ENCODE assay signal across 1 cellular context in the genomic region with DNA sequence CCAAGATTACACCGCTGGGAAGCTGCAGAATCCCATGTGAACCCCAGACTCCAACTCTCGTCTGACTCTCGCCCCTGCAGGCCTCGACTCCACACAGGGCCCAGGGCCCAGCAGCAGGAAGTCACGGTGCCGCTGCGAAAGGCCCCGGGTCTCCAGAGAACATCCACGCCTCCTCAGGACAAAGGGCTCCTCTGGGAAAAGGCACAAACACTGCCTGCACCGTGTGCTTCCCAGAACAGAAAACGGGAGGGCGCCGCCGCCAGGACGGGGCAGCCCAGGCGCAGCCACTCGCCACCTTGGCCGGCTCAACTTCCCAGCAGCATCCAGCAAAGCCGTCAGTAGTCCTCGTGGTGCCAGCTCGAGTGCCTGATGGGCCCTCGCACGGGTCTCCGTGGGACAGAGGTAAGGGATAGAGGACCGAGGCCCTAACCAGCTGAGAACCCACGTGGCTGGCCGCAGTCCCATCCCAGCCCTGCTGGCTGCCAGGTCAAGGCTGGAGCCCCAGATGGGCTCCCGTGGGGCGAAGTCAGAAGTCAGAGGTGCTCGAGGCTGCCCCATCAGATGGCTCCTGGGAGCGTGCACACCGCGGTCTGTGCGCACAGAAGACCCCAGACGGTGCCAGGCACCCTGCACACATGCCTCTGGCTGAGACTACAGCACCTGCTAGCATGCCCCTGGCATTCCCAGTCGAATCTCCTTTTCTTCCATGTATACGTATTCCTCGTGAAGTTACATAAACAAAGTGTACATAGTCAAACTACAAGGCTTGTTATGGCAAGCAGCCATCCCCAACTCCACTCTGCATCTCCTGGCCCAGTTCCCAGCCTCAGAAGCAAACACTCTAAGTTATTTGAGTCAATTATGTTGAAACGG.
TF ChIP-seq lines count a peak whose summit lies in the region.

No MANE protein-coding gene starts in this region.

TF ChIP-seq in GM23338, 12 proteins besides CTCF, POLR2A, EP300 and RAD21 (continued from another document):
- TF ChIP-seq, protein P1, sequence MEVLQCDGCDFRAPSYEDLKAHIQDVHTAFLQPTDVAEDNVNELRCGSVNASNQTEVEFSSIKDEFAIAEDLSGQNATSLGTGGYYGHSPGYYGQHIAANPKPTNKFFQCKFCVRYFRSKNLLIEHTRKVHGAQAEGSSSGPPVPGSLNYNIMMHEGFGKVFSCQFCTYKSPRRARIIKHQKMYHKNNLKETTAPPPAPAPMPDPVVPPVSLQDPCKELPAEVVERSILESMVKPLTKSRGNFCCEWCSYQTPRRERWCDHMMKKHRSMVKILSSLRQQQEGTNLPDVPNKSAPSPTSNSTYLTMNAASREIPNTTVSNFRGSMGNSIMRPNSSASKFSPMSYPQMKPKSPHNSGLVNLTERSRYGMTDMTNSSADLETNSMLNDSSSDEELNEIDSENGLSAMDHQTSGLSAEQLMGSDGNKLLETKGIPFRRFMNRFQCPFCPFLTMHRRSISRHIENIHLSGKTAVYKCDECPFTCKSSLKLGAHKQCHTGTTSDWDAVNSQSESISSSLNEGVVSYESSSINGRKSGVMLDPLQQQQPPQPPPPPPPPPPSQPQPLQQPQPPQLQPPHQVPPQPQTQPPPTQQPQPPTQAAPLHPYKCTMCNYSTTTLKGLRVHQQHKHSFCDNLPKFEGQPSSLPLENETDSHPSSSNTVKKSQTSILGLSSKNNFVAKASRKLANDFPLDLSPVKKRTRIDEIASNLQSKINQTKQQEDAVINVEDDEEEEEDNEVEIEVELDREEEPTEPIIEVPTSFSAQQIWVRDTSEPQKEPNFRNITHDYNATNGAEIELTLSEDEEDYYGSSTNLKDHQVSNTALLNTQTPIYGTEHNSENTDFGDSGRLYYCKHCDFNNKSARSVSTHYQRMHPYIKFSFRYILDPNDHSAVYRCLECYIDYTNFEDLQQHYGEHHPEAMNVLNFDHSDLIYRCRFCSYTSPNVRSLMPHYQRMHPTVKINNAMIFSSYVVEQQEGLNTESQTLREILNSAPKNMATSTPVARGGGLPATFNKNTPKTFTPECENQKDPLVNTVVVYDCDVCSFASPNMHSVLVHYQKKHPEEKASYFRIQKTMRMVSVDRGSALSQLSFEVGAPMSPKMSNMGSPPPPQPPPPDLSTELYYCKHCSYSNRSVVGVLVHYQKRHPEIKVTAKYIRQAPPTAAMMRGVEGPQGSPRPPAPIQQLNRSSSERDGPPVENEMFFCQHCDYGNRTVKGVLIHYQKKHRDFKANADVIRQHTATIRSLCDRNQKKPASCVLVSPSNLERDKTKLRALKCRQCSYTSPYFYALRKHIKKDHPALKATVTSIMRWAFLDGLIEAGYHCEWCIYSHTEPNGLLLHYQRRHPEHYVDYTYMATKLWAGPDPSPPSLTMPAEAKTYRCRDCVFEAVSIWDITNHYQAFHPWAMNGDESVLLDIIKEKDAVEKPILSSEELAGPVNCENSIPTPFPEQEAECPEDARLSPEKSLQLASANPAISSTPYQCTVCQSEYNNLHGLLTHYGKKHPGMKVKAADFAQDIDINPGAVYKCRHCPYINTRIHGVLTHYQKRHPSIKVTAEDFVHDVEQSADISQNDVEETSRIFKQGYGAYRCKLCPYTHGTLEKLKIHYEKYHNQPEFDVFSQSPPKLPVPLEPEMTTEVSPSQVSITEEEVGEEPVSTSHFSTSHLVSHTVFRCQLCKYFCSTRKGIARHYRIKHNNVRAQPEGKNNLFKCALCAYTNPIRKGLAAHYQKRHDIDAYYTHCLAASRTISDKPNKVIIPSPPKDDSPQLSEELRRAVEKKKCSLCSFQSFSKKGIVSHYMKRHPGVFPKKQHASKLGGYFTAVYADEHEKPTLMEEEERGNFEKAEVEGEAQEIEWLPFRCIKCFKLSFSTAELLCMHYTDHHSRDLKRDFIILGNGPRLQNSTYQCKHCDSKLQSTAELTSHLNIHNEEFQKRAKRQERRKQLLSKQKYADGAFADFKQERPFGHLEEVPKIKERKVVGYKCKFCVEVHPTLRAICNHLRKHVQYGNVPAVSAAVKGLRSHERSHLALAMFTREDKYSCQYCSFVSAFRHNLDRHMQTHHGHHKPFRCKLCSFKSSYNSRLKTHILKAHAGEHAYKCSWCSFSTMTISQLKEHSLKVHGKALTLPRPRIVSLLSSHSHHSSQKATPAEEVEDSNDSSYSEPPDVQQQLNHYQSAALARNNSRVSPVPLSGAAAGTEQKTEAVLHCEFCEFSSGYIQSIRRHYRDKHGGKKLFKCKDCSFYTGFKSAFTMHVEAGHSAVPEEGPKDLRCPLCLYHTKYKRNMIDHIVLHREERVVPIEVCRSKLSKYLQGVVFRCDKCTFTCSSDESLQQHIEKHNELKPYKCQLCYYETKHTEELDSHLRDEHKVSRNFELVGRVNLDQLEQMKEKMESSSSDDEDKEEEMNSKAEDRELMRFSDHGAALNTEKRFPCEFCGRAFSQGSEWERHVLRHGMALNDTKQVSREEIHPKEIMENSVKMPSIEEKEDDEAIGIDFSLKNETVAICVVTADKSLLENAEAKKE (CRISPR knock-in tag; IDR thresholded peaks at IDR 0.05) = no peak
- no peak for TF ChIP-seq CREB1 (CRISPR knock-in tag; IDR thresholded peaks at IDR 0.05; ENCODE audit: low read depth)
- TF ChIP-seq ZNF114 (CRISPR knock-in tag; IDR thresholded peaks at IDR 0.05) = no peak
- no peak for TF ChIP-seq EZH2phosphoT487 (IDR thresholded peaks at IDR 0.05; ENCODE audit: unreplicated experiment)
- TF ChIP-seq, protein P2, sequence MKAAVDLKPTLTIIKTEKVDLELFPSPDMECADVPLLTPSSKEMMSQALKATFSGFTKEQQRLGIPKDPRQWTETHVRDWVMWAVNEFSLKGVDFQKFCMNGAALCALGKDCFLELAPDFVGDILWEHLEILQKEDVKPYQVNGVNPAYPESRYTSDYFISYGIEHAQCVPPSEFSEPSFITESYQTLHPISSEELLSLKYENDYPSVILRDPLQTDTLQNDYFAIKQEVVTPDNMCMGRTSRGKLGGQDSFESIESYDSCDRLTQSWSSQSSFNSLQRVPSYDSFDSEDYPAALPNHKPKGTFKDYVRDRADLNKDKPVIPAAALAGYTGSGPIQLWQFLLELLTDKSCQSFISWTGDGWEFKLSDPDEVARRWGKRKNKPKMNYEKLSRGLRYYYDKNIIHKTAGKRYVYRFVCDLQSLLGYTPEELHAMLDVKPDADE (IDR thresholded peaks at IDR 0.05) = no peak
- TF ChIP-seq JUNB (IDR thresholded peaks at IDR 0.05; ENCODE audit: unreplicated experiment) = no peak
- TF ChIP-seq, protein P3, sequence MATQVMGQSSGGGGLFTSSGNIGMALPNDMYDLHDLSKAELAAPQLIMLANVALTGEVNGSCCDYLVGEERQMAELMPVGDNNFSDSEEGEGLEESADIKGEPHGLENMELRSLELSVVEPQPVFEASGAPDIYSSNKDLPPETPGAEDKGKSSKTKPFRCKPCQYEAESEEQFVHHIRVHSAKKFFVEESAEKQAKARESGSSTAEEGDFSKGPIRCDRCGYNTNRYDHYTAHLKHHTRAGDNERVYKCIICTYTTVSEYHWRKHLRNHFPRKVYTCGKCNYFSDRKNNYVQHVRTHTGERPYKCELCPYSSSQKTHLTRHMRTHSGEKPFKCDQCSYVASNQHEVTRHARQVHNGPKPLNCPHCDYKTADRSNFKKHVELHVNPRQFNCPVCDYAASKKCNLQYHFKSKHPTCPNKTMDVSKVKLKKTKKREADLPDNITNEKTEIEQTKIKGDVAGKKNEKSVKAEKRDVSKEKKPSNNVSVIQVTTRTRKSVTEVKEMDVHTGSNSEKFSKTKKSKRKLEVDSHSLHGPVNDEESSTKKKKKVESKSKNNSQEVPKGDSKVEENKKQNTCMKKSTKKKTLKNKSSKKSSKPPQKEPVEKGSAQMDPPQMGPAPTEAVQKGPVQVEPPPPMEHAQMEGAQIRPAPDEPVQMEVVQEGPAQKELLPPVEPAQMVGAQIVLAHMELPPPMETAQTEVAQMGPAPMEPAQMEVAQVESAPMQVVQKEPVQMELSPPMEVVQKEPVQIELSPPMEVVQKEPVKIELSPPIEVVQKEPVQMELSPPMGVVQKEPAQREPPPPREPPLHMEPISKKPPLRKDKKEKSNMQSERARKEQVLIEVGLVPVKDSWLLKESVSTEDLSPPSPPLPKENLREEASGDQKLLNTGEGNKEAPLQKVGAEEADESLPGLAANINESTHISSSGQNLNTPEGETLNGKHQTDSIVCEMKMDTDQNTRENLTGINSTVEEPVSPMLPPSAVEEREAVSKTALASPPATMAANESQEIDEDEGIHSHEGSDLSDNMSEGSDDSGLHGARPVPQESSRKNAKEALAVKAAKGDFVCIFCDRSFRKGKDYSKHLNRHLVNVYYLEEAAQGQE (IDR thresholded peaks at IDR 0.05; ENCODE audit: unreplicated experiment) = no peak
- no peak for TF ChIP-seq POLR2AphosphoS5 (IDR thresholded peaks at IDR 0.05; ENCODE audit: low read depth)
